1 cellular context compared by ENCODE assay signal in the genomic region with DNA sequence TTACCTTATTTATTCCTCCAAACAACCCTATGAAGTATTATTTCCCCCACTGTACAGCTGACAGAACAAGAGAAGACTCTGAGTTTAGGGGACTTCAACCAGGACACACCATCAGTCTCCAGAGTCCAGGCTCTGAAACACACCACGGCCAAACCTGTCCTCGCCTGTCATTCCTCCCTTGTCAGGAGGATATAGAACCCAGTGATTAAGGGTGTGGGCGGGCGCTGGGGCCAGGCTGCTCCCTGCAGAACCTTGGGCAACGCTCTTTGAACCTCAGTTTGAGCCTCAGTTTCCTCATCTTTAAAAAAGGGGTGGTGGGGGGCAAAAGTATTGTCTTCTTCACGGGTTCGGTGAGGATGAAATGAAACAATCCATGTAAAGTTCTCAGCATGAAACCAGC.
TF ChIP-seq lines count a peak whose summit lies in the region.

No MANE protein-coding gene starts in this region.

TF ChIP-seq in H1, 55 proteins besides CTCF, POLR2A, EP300 and RAD21:
- no peak for TF ChIP-seq KDM1A (IDR thresholded peaks at IDR 0.05; ENCODE audit: borderline replicate concordance, low read length)
- TF ChIP-seq, protein P1, sequence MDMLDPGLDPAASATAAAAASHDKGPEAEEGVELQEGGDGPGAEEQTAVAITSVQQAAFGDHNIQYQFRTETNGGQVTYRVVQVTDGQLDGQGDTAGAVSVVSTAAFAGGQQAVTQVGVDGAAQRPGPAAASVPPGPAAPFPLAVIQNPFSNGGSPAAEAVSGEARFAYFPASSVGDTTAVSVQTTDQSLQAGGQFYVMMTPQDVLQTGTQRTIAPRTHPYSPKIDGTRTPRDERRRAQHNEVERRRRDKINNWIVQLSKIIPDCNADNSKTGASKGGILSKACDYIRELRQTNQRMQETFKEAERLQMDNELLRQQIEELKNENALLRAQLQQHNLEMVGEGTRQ (IDR thresholded peaks at IDR 0.05; ENCODE audit: low read length): no peak
- no peak for TF ChIP-seq EGR1 (IDR thresholded peaks at IDR 0.05; ENCODE audit: borderline replicate concordance, low read depth, low read length)
- no peak for TF ChIP-seq ASH2L (IDR thresholded peaks at IDR 0.05; ENCODE audit: low read length)
